Comparison of ENCODE assay signal across 11 cellular contexts in the genomic region with DNA sequence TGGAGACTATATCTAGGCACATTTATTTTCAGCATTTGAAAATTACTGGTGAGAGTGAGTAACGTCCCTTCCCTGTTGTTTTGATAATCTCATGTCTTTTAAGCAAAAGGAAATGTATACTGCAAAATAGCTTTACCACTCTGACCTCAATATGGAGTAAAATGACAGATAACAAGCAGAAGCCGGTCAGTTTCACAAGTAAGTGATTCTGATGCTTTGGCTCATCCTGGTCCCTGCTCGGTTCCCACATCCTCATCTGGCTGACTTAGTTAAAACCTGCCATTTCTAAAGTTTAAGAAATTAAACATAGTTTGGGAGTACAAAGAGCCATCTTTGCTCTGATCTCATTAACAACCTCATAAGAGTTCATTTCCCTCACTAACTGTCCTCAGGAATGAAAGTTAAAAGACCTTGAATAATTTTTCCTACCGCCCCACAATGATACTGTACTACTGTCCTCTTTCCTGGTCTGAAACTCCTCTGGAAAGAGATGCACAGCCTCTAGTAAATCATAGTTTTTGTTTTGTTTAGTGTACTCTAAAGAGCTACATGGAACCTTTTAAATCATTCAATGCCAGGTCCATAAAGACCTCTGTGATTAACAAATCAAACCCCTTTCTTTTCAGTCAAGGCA.
DNase-seq lines count a peak whose midpoint lies in the region; ATAC-seq and TF ChIP-seq lines count a peak whose summit lies in the region.
"Had no signal": no experiment of that assay in that cellular context is flagged by ENCODE, and none has a peak within 500 bp of the region (broad histone marks: within the 10 kb centered on the region; RNA-seq: fewer than 3 reads in every experiment).

No MANE protein-coding gene starts in this region.

- WGBS in right lobe of liver (ENCODE audit: insufficient coverage, low coverage, low lambda C conversion rate, missing lambda C conversion rate): 45% methylated on average over 4 of the region's 4 CpGs

- intact Hi-C loops in right lobe of liver (cut with DNase I): no loop called here

- no peaks in the 10 kb centered on the region for H4K20me1 ChIP-seq in GM23338 (replicated peaks; ENCODE audit: insufficient read depth)

- H3K9me3 Mint-ChIP-seq in effector memory CD8-positive, alpha-beta T cell: no peaks in the 10 kb centered on the region
- H3K9me3 Mint-ChIP-seq in GM23338: peaks cover 4% of the 10 kb centered on the region; the same call in 1 of the 3 replicates

- no peak for TF ChIP-seq POLR2A in right lobe of liver (IDR thresholded peaks at IDR 0.05)

- H3K36me3 ChIP-seq in KOPT-K1 (ENCODE audit: insufficient read depth, low read length) (peaks cover 3% of the 10 kb centered on the region; the same call in 1 of the 2 replicates), GM23338 (ENCODE audit: insufficient read depth) (no peaks in the 10 kb centered on the region), right lobe of liver (no peaks in the 10 kb centered on the region)

- ATAC-seq in activated CD4-positive, CD25-positive, alpha-beta regulatory T cell treated with anti-CD3 and anti-CD28 coated beads, Interleukin-2, amount 50 U/mL, for 24 hours: peak; percentile 8 to 12
- ATAC-seq in GM21447 (IDR thresholded peaks at IDR 0.05; ENCODE audit: unreplicated experiment): peak; percentile 48
- ATAC-seq in effector memory CD8-positive, alpha-beta T cell (replicated peaks): peak; percentile 24
- ATAC-seq in GM23338: no peak
- ATAC-seq in right lobe of liver: no peak

- no peaks in the 10 kb centered on the region for H3F3A ChIP-seq in GM23338 (replicated peaks; ENCODE audit: low read depth)

- peaks cover 80 to 84% of the 10 kb centered on the region in 2 donors for H3K4me1 Mint-ChIP-seq in effector memory CD8-positive, alpha-beta T cell (ENCODE audit: low read depth in 2 of 2)
- H3K4me1 Mint-ChIP-seq in GM23338: peaks cover 38% of the 10 kb centered on the region

- H3K27ac ChIP-seq in KOPT-K1 (ENCODE audit: low read depth, low read length, poor library complexity, severe bottlenecking): peak overlapping the region; percentile 78
- no peak overlapping the region for H3K27ac ChIP-seq in GM23338 (ENCODE audit: low read depth)
- no peak overlapping the region for H3K27ac ChIP-seq in right lobe of liver
- H3K27ac ChIP-seq: 22Rv1 had no signal

- H3K27me3 Mint-ChIP-seq in effector memory CD8-positive, alpha-beta T cell: no peaks in the 10 kb centered on the region
- no peaks in the 10 kb centered on the region for H3K27me3 Mint-ChIP-seq in GM23338 (ENCODE audit: insufficient read depth, low read depth, poor library complexity)

- no peak overlapping the region for H3K4me3 ChIP-seq in GM23338
- no peak overlapping the region for H3K4me3 ChIP-seq in right lobe of liver

- H3K4me1 ChIP-seq in GM23338 (ENCODE audit: insufficient read depth): peaks cover 50% of the 10 kb centered on the region
- peaks cover 0 to 8% (median 3%) of the 10 kb centered on the region in 4 donors for H3K4me1 ChIP-seq in right lobe of liver

- H3K79me2 ChIP-seq in GM23338 (replicated peaks; ENCODE audit: insufficient read depth): no peaks in the 10 kb centered on the region

- H3K9me2 ChIP-seq in GM23338 (ENCODE audit: insufficient read depth): no peaks in the 10 kb centered on the region

- no peak overlapping the region for H2AFZ ChIP-seq in GM23338

- TF ChIP-seq CTCF in GM23338 (conservative IDR thresholded peaks at IDR 0.05; ENCODE audit: low read depth in 2 of 2): no peak
- no peak for TF ChIP-seq CTCF in right lobe of liver (IDR thresholded peaks at IDR 0.05)

- DNase-seq in activated CD4-positive, CD25-positive, alpha-beta regulatory T cell (lab: John Stamatoyannopoulos, UW): no peak
- no peak for DNase-seq in effector memory CD8-positive, alpha-beta T cell
- DNase-seq in GM23338 (ENCODE audit: low spot score) (no peak), right lobe of liver (no peak), NCI-H69 (lab: John Stamatoyannopoulos, UW) (no peak)
- DNase-seq: central memory CD4-positive, alpha-beta T cell; NCI-H1436 had no signal

- H3K27me3 ChIP-seq in GM23338 (ENCODE audit: insufficient read depth) (no peaks in the 10 kb centered on the region), right lobe of liver (no peaks in the 10 kb centered on the region)

- H3K9me3 ChIP-seq in KOPT-K1 (ENCODE audit: insufficient read depth, low read length, poor library complexity, severe bottlenecking) (no peaks in the 10 kb centered on the region), right lobe of liver (no peaks in the 10 kb centered on the region)

- H3K27ac Mint-ChIP-seq in effector memory CD8-positive, alpha-beta T cell: peak overlapping the region; percentile 98 to 99
- H3K27ac Mint-ChIP-seq in GM23338: no peak overlapping the region

- H3K4me2 ChIP-seq in GM23338: no peak overlapping the region

- H3K4me3 Mint-ChIP-seq in effector memory CD8-positive, alpha-beta T cell: peak overlapping the region; percentile 84 to 88
- H3K4me3 Mint-ChIP-seq in GM23338: no peak overlapping the region

- H3K36me3 Mint-ChIP-seq in effector memory CD8-positive, alpha-beta T cell (ENCODE audit: insufficient read depth): peaks cover 86% of the 10 kb centered on the region
- 0 out of 3 replicates have a peak, but pooled peaks cover 6% of the 10 kb centered on the region for H3K36me3 Mint-ChIP-seq in GM23338 (ENCODE audit: low read depth)

TF ChIP-seq in GM23338, 12 proteins besides CTCF, POLR2A, EP300 and RAD21:
- TF ChIP-seq POLR2AphosphoS5 (IDR thresholded peaks at IDR 0.05; ENCODE audit: low read depth) (no peak), EZH2 (IDR thresholded peaks at IDR 0.05; ENCODE audit: low read depth, unreplicated experiment) (no peak)

Comparison
In these comparisons a context has a peak if more than half of its experiments do, and no peak if none do; other contexts are left out.
1. ATAC-seq: peak in activated CD4-positive, CD25-positive, alpha-beta regulatory T cell treated with anti-CD3 and anti-CD28 coated beads, Interleukin-2, amount 50 U/mL, for 24 hours (2 of 2), GM21447 (single experiment) and effector memory CD8-positive, alpha-beta T cell (single experiment); none in GM23338 (single experiment) and right lobe of liver (0 of 4).